ENCODE assay signal across 8 cellular contexts in the genomic region with DNA sequence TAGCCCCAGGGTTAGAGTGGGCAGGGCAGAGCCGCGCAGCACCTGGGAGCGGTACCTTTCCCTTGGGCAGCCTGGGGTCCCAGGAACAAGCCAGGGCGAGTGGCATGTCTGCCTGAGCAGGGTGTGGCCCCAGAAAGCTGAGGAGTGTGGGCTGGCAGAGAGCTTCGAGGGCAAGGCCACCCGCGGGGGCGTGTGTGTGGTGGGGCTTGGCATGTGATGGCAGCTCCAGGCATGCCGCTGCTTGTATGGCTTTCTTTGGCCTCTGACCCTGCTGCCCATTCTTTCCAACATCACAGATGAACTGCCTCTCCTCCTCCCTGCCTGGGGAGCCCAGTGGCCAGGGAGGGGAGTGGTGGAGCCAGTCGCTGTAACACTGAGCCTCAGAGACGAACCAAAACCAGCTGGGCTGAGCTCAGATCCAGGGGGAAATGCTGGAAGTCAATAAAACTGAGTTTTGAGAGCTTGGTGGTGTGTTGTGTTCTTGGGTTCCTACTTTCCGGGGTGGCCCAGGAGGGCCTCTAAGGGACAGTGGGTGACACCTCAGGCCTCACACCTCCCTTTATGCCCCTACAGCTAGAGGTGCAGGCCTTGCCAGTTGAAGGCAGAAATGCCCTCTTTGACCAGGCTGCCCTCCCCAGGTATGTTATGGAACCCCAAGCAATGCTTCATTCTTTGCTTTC. TPM values are rescaled to one million over a fixed set of nuclear protein-coding genes. Genes with fewer than 3 reads are reported as not detected.
DNase-seq lines count a peak whose midpoint lies in the region; ATAC-seq and FAIRE-seq lines count a peak whose summit lies in the region.
"Had no signal": no experiment of that assay in that cellular context is flagged by ENCODE, and none has a peak within 500 bp of the region (broad histone marks: within the 10 kb centered on the region; RNA-seq: fewer than 3 reads in every experiment).

No MANE protein-coding gene starts in this region.

- peak; percentile 10 for DNase-seq in GOT3 (lab: John Stamatoyannopoulos, UW)
- DNase-seq in hippocampal formation (lab: John Stamatoyannopoulos, UW), result peak; percentile 28 to 55
- no peak for DNase-seq in stimulated activated naive B cell treated with anti-CD40 and anti-IgM and Interleukin-4, amounts not matched to agents 10 μg/mL and 1 μg/mL and 100 μg/mL, for 72 hours
- no peak for DNase-seq in DMS114 treated with DMSO at 0.1 percent for 48 hours (lab: John Stamatoyannopoulos, UW; ENCODE audit: unreplicated experiment)
- no peak for DNase-seq in RCC 7860 (ENCODE audit: low spot score)
- DNase-seq: T-helper 9 cell had no signal

- peak; percentile 17 for ATAC-seq in activated T-helper 17 cell treated with anti-CD3 and anti-CD28 coated beads, Interleukin-2, amount 50 U/mL, for 72 hours (replicated peaks)
- ATAC-seq in stimulated activated naive B cell treated with anti-CD40 and anti-IgM and Interleukin-4, amounts not matched to agents 10 μg/mL and 1 μg/mL and 100 μg/mL, for 72 hours (replicated peaks), result no peak
- no peak for ATAC-seq in GM18873 (IDR thresholded peaks at IDR 0.05; ENCODE audit: low FRiP score, unreplicated experiment)

- H3K9me3 Mint-ChIP-seq in activated T-helper 17 cell treated with anti-CD3 and anti-CD28 coated beads, Interleukin-2, amount 50 U/mL, for 72 hours, result no peaks in the 10 kb centered on the region
- H3K9me3 Mint-ChIP-seq in stimulated activated naive B cell treated with anti-CD40 and anti-IgM and Interleukin-4, amounts not matched to agents 10 μg/mL and 1 μg/mL and 100 μg/mL, for 72 hours, result no peaks in the 10 kb centered on the region

- no peak for FAIRE-seq in RCC 7860 (lab: Jason Lieb, UNC)

- peaks cover 7% of the 10 kb centered on the region for H3K4me1 Mint-ChIP-seq in activated T-helper 17 cell treated with anti-CD3 and anti-CD28 coated beads, Interleukin-2, amount 50 U/mL, for 72 hours
- peaks cover 11 to 36% of the 10 kb centered on the region in 2 donors for H3K4me1 Mint-ChIP-seq in stimulated activated naive B cell treated with anti-CD40 and anti-IgM and Interleukin-4, amounts not matched to agents 10 μg/mL and 1 μg/mL and 100 μg/mL, for 72 hours

- peak overlapping the region; percentile 17 for H3K27ac Mint-ChIP-seq in activated T-helper 17 cell treated with anti-CD3 and anti-CD28 coated beads, Interleukin-2, amount 50 U/mL, for 72 hours
- peak overlapping the region; percentile 47 for H3K27ac Mint-ChIP-seq in stimulated activated naive B cell treated with anti-CD40 and anti-IgM and Interleukin-4, amounts not matched to agents 10 μg/mL and 1 μg/mL and 100 μg/mL, for 72 hours

- H3K4me3 Mint-ChIP-seq in activated T-helper 17 cell treated with anti-CD3 and anti-CD28 coated beads, Interleukin-2, amount 50 U/mL, for 72 hours, result no peak overlapping the region
- H3K4me3 Mint-ChIP-seq in stimulated activated naive B cell treated with anti-CD40 and anti-IgM and Interleukin-4, amounts not matched to agents 10 μg/mL and 1 μg/mL and 100 μg/mL, for 72 hours, result no peak overlapping the region

- H3K27me3 Mint-ChIP-seq in activated T-helper 17 cell treated with anti-CD3 and anti-CD28 coated beads, Interleukin-2, amount 50 U/mL, for 72 hours, result no peaks in the 10 kb centered on the region
- H3K27me3 Mint-ChIP-seq in stimulated activated naive B cell treated with anti-CD40 and anti-IgM and Interleukin-4, amounts not matched to agents 10 μg/mL and 1 μg/mL and 100 μg/mL, for 72 hours, result no peaks in the 10 kb centered on the region

- H3K36me3 Mint-ChIP-seq in activated T-helper 17 cell treated with anti-CD3 and anti-CD28 coated beads, Interleukin-2, amount 50 U/mL, for 72 hours (ENCODE audit: low read depth), result peaks cover 33% of the 10 kb centered on the region
- H3K36me3 Mint-ChIP-seq in stimulated activated naive B cell treated with anti-CD40 and anti-IgM and Interleukin-4, amounts not matched to agents 10 μg/mL and 1 μg/mL and 100 μg/mL, for 72 hours, result peaks cover 17 to 32% of the 10 kb centered on the region in 2 donors

RNA-seq across cellular contexts. Expression of gene DNAJB2, which starts 7.4 kb away (rescaled TPM):
- 100 to 1,000 TPM in 1 of 2 donors, 10 to 100 TPM in 1; 55.7 to 153 TPM for total RNA-seq in activated T-helper 17 cell treated with anti-CD3 and anti-CD28 coated beads, Interleukin-2, amount 50 U/mL, for 72 hours

RNA-seq across cellular contexts. Expression of gene PTPRN, which starts 22.6 kb away (rescaled TPM):
- total RNA-seq in activated T-helper 17 cell treated with anti-CD3 and anti-CD28 coated beads, Interleukin-2, amount 50 U/mL, for 72 hours, result 1 to 10 TPM in 1 of 2 donors, under 1 TPM in 1; 0.67 to 6.3 TPM

RNA-seq across cellular contexts. Expression of gene TUBA4A, which starts 32.9 kb away (rescaled TPM):
- total RNA-seq in activated T-helper 17 cell treated with anti-CD3 and anti-CD28 coated beads, Interleukin-2, amount 50 U/mL, for 72 hours, result 100 to 1,000 TPM; 347 to 530 TPM

RNA-seq across cellular contexts. Expression of gene TUBA4B, which starts 33.5 kb away (rescaled TPM):
- not detected for total RNA-seq in activated T-helper 17 cell treated with anti-CD3 and anti-CD28 coated beads, Interleukin-2, amount 50 U/mL, for 72 hours

RNA-seq across cellular contexts. Expression of gene STK16, which starts 41.3 kb away (rescaled TPM):
- total RNA-seq in activated T-helper 17 cell treated with anti-CD3 and anti-CD28 coated beads, Interleukin-2, amount 50 U/mL, for 72 hours, result 10 to 100 TPM; 22.0 to 30.3 TPM

Comparison
In these comparisons a context has a peak if more than half of its experiments do, and no peak if none do; other contexts are left out.
1. DNase-seq: peak in GOT3 (single experiment) and hippocampal formation (2 of 2); none in stimulated activated naive B cell treated with anti-CD40 and anti-IgM and Interleukin-4, amounts not matched to agents 10 μg/mL and 1 μg/mL and 100 μg/mL, for 72 hours (single experiment), DMS114 treated with DMSO at 0.1 percent for 48 hours (single experiment) and RCC 7860 (single experiment).